In the genomic region with DNA sequence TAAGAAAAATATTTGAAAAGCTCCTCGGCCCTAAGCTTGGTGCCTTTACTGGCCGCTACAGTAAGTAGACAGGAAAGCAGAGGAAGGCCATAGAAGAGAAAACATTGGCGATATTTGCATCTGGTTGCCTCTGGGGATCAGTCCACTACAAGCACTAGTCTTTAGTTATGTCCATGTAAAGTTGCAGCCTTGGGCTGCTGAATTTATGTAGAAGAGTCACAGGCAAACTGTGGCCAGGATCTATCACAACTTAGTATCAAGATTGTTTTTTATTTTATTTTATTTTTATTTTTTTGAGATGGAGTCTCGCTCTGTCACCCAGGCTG, we compare ENCODE assay signal across 10 cellular contexts.
"Had no signal": no experiment of that assay in that cellular context is flagged by ENCODE, and none has a peak within 500 bp of the region (broad histone marks: within the 10 kb centered on the region; RNA-seq: fewer than 3 reads in every experiment).

No MANE protein-coding gene starts in this region.

- FAIRE-seq: frontal cortex had no signal

- ATAC-seq: activated CD8-positive, alpha-beta memory T cell treated with anti-CD3 and anti-CD28 coated beads, Interleukin-2, amount 10 ng/mL, durations not matched to agents 7 days and 5 days had no signal

- H3K27ac ChIP-seq: heart right ventricle, left ventricle myocardium inferior, tibial nerve had no signal

- H3K36me3 Mint-ChIP-seq: activated CD8-positive, alpha-beta memory T cell treated with anti-CD3 and anti-CD28 coated beads, Interleukin-2, amount 10 ng/mL, durations not matched to agents 7 days and 5 days; activated naive CD4-positive, alpha-beta T cell treated with anti-CD3 and anti-CD28 coated beads, Interleukin-2, amount 50 U/mL, for 24 hours had no signal

- H3K27ac Mint-ChIP-seq: activated CD8-positive, alpha-beta memory T cell treated with anti-CD3 and anti-CD28 coated beads, Interleukin-2, amount 10 ng/mL, durations not matched to agents 7 days and 5 days; activated naive CD4-positive, alpha-beta T cell treated with anti-CD3 and anti-CD28 coated beads, Interleukin-2, amount 50 U/mL, for 24 hours; activated T-cell treated with anti-CD3 and anti-CD28 coated beads, Interleukin-2, amount 50 U/mL, for 24 hours had no signal

- H3K27me3 ChIP-seq: tibial nerve had no signal

- H3K9me3 ChIP-seq: heart right ventricle, left ventricle myocardium inferior, tibial nerve had no signal

- H3K4me1 Mint-ChIP-seq: activated CD8-positive, alpha-beta memory T cell treated with anti-CD3 and anti-CD28 coated beads, Interleukin-2, amount 10 ng/mL, durations not matched to agents 7 days and 5 days; activated naive CD4-positive, alpha-beta T cell treated with anti-CD3 and anti-CD28 coated beads, Interleukin-2, amount 50 U/mL, for 24 hours; central memory CD8-positive, alpha-beta T cell had no signal

- H3K9me3 Mint-ChIP-seq: activated naive CD4-positive, alpha-beta T cell treated with anti-CD3 and anti-CD28 coated beads, Interleukin-2, amount 50 U/mL, for 24 hours; activated T-cell treated with anti-CD3 and anti-CD28 coated beads, Interleukin-2, amount 50 U/mL, for 24 hours; central memory CD8-positive, alpha-beta T cell; neural crest cell had no signal

- H3K4me3 Mint-ChIP-seq: activated CD8-positive, alpha-beta memory T cell treated with anti-CD3 and anti-CD28 coated beads, Interleukin-2, amount 10 ng/mL, durations not matched to agents 7 days and 5 days; activated naive CD4-positive, alpha-beta T cell treated with anti-CD3 and anti-CD28 coated beads, Interleukin-2, amount 50 U/mL, for 24 hours; activated T-cell treated with anti-CD3 and anti-CD28 coated beads, Interleukin-2, amount 50 U/mL, for 24 hours; central memory CD8-positive, alpha-beta T cell; neural crest cell had no signal

- DNase-seq: cortex of kidney had no signal

- H3K4me3 ChIP-seq: heart right ventricle, left ventricle myocardium inferior, tibial nerve had no signal

- H3K36me3 ChIP-seq: heart right ventricle, left ventricle myocardium inferior, tibial nerve had no signal
